19 cellular contexts compared by ENCODE assay signal in genomic region chr2:127658641-127659407, GRCh38. TPM values are rescaled to one million over a fixed set of nuclear protein-coding genes. Genes with fewer than 3 reads are reported as not detected.
A peak's percentile ranks its signal among the peaks of the same experiment; 100 is the strongest.
DNase-seq lines count a peak whose midpoint lies in the region; ATAC-seq, FAIRE-seq and TF ChIP-seq lines count a peak whose summit lies in the region.
"Had no signal": no experiment of that assay in that cellular context is flagged by ENCODE, and none has a peak within 500 bp of the region (broad histone marks: within the 10 kb centered on the region; RNA-seq: fewer than 3 reads in every experiment).

No MANE protein-coding gene starts in this region.

- H3K9me3 ChIP-seq in Peyer's patch (no peaks in the 10 kb centered on the region), H1 (ENCODE audit: insufficient read depth in 2 of 2, low read depth in 1 of 2, low read length in 1 of 2) (no peaks in the 10 kb centered on the region), lower lobe of right lung (no peaks in the 10 kb centered on the region), suprapubic skin (no peaks in the 10 kb centered on the region)
- H3K9me3 ChIP-seq: body of pancreas, neutrophil, vagina had no signal

- H3K79me2 ChIP-seq in H1 (ENCODE audit: control insufficient read depth in 1 of 2, insufficient read depth in 2 of 2, low read length in 2 of 2), result no peaks in the 10 kb centered on the region

- H3K4me1 ChIP-seq in Peyer's patch (peaks cover 0 to 26% (median 0%) of the 10 kb centered on the region in 4 donors), H1 (replicated peaks in 1 of 4; ENCODE audit: control insufficient read depth in 3 of 4, insufficient read depth in 4 of 4, low read length in 3 of 4) (no peaks in the 10 kb centered on the region; a peak in 3 of 7 replicates), lower lobe of right lung (peaks cover 77% of the 10 kb centered on the region), suprapubic skin (peaks cover 39% of the 10 kb centered on the region)
- H3K4me1 ChIP-seq: body of pancreas had no signal

- no peak overlapping the region for H3K56ac ChIP-seq in H1 (replicated peaks; ENCODE audit: insufficient read length, low read depth, low read length)

- H3K27ac ChIP-seq in Peyer's patch, result peak overlapping the region in 3 of 4 donors; percentile 32 to 85 (median 55)
- H3K27ac ChIP-seq in H1 (ENCODE audit: low read depth, low read length), result no peak overlapping the region
- H3K27ac ChIP-seq in lower lobe of right lung, result peak overlapping the region; percentile 79
- peak overlapping the region; percentile 75 for H3K27ac ChIP-seq in suprapubic skin
- H3K27ac ChIP-seq: neutrophil, RWPE1, vagina had no signal

- peaks cover 0 to 1% of the 10 kb centered on the region in 2 experiments for H4K20me1 ChIP-seq in H1 (replicated peaks in 1 of 2; ENCODE audit: control insufficient read depth in 1 of 2, insufficient read depth in 2 of 2, low read length in 2 of 2)

- H3K36me3 ChIP-seq in Peyer's patch (peaks cover 0 to 7% (median 0%) of the 10 kb centered on the region in 3 donors), H1 (ENCODE audit: control insufficient read depth in 2 of 4, insufficient read depth in 4 of 4, low read length in 3 of 4) (no peaks in the 10 kb centered on the region), lower lobe of right lung (peaks cover 40% of the 10 kb centered on the region), suprapubic skin (peaks cover 8% of the 10 kb centered on the region)
- H3K36me3 ChIP-seq: neutrophil, vagina had no signal

- TF ChIP-seq EP300 in H1 (IDR thresholded peaks at IDR 0.05; ENCODE audit: borderline replicate concordance in 1 of 2, low read depth in 2 of 2, low read length in 2 of 2) (no peak), suprapubic skin (IDR thresholded peaks at IDR 0.05) (no peak)

- FAIRE-seq in H1 (lab: Jason Lieb, UNC), result no peak

- DNase-seq in Peyer's patch (peak in 1 of 3 donors; percentile 30), H1 (ENCODE audit: low read depth in 1 of 2, low spot score in 2 of 2) (no peak), lower lobe of right lung (peak; percentile 24), suprapubic skin (ENCODE audit: low spot score in 2 of 2) (peak in 1 of 2 donors; percentile 49), HPDE6-E6E7 (ENCODE audit: extremely low spot score) (no peak), MV-4-11 (lab: John Stamatoyannopoulos, UW) (no peak), NCI-H2196 treated with DMSO at 0.1 percent for 48 hours (lab: John Stamatoyannopoulos, UW; ENCODE audit: unreplicated experiment) (no peak)
- DNase-seq: activated CD4-positive, alpha-beta T cell treated with anti-CD3 and anti-CD28 coated beads for 48 hours; DMS153; effector memory CD8-positive, alpha-beta T cell; kidney glomerular epithelial cell; NCI-H69 had no signal

- no peak for TF ChIP-seq CTCF in Peyer's patch (IDR thresholded peaks at IDR 0.05)
- no peak for TF ChIP-seq CTCF in H1 (IDR thresholded peaks at IDR 0.05; ENCODE audit: control extremely low read depth in 1 of 3, insufficient read depth in 1 of 3, low read depth in 1 of 3, low read length in 3 of 3)
- no peak for TF ChIP-seq CTCF in lower lobe of right lung (IDR thresholded peaks at IDR 0.05)
- no peak for TF ChIP-seq CTCF in suprapubic skin (IDR thresholded peaks at IDR 0.05)

- no peak overlapping the region for H2BK120ac ChIP-seq in H1 (replicated peaks; ENCODE audit: low read depth, low read length)

- intact Hi-C loops in lower lobe of right lung (cut with DNase I), result no loop called here

- TF ChIP-seq POLR2A in Peyer's patch (IDR thresholded peaks at IDR 0.05), result no peak
- TF ChIP-seq POLR2A in H1 (IDR thresholded peaks at IDR 0.05; ENCODE audit: control extremely low read depth in 1 of 2, low read depth in 2 of 2, low read length in 2 of 2), result no peak
- TF ChIP-seq POLR2A in suprapubic skin (IDR thresholded peaks at IDR 0.05), result no peak

- H4K8ac ChIP-seq in H1 (ENCODE audit: extremely low read depth, insufficient read depth, low read length), result no peak overlapping the region

- POLR2A ChIA-PET in H1 (lab: Charles Lee; ENCODE audit: partially characterized antibody), result no interaction called here

- no peak overlapping the region for H2BK20ac ChIP-seq in H1 (ENCODE audit: low read length)

- H2BK5ac ChIP-seq in H1 (ENCODE audit: low read depth, low read length), result no peak overlapping the region

- ATAC-seq in lower lobe of right lung (no peak), esophagus mucosa (no peak)
- ATAC-seq: effector memory CD8-positive, alpha-beta T cell; HCT116 had no signal

- WGBS in H1 (ENCODE audit: extremely low coverage in 1 of 2, insufficient coverage in 1 of 2, insufficient read length in 1 of 2, insufficient replicate concordance in 2 of 2, low coverage in 1 of 2, low lambda C conversion rate in 2 of 2, missing lambda C conversion rate in 1 of 2), 2 experiments, result 91% methylated on average over 17 of the region's 20 CpGs; no CpG with 5 or more reads in 1 of the 2 experiments
- 82% methylated on average over 12 of the region's 20 CpGs for WGBS in suprapubic skin

- H2BK15ac ChIP-seq in H1 (ENCODE audit: low read length), result no peak overlapping the region

- no peak overlapping the region for H3K23ac ChIP-seq in H1 (ENCODE audit: insufficient read length)

- H3K4me2 ChIP-seq in H1 (ENCODE audit: insufficient read depth in 1 of 2, low read depth in 2 of 2, low read length in 2 of 2), result no peak overlapping the region

- H4K5ac ChIP-seq in H1 (ENCODE audit: insufficient read length, low read depth, low read length), result no peak overlapping the region

- H3K4ac ChIP-seq in H1 (replicated peaks; ENCODE audit: insufficient read length, low read depth, low read length), result no peak overlapping the region

- H3K4me3 ChIP-seq in Peyer's patch (no peak overlapping the region), H1 (ENCODE audit: extremely low read depth in 1 of 4, insufficient read depth in 2 of 4, low read depth in 3 of 4, low read length in 4 of 4) (no peak overlapping the region), lower lobe of right lung (no peak overlapping the region), suprapubic skin (no peak overlapping the region)
- H3K4me3 ChIP-seq: body of pancreas, vagina had no signal

- no peaks in the 10 kb centered on the region; the same call in 1 of the 2 replicates for H3K23me2 ChIP-seq in H1 (ENCODE audit: low read depth, low read length)

- no peak overlapping the region for H3K9ac ChIP-seq in H1 (replicated peaks in 1 of 4; ENCODE audit: extremely low read depth in 1 of 4, low read depth in 3 of 4, low read length in 3 of 4)

- TF ChIP-seq RAD21 in H1 (IDR thresholded peaks at IDR 0.05 in 1 of 2, conservative IDR thresholded peaks at IDR 0.05 in 1 of 2; ENCODE audit: low read depth in 2 of 2, low read length in 2 of 2), result no peak

- no peak overlapping the region for H4K91ac ChIP-seq in H1 (replicated peaks; ENCODE audit: insufficient read length, low read length)

- no peaks in the 10 kb centered on the region for H3K79me1 ChIP-seq in H1 (ENCODE audit: low read depth, low read length)

- CTCF ChIA-PET in H1 (lab: Charles Lee; ENCODE audit: partially characterized antibody), result no interaction called here

- H2AK5ac ChIP-seq in H1 (ENCODE audit: low read depth, low read length), result no peak overlapping the region

- H3K14ac ChIP-seq in H1 (ENCODE audit: insufficient read length), result no peak overlapping the region

- H2BK12ac ChIP-seq in H1 (ENCODE audit: low read depth, low read length), result no peak overlapping the region

- H3K18ac ChIP-seq in H1 (ENCODE audit: extremely low read depth, low read length), result no peak overlapping the region; the same call in 1 of the 2 replicates

- no peak overlapping the region for H2AFZ ChIP-seq in H1 (ENCODE audit: low read length)

- H3K27me3 ChIP-seq in Peyer's patch (no peaks in the 10 kb centered on the region), H1 (replicated peaks in 1 of 4; ENCODE audit: control insufficient read depth in 3 of 4, extremely low read depth in 1 of 4, insufficient read depth in 3 of 4, low read length in 3 of 4) (peaks cover 1 to 11% (median 7%) of the 10 kb centered on the region in 4 experiments; a peak in 6 of 7 replicates), lower lobe of right lung (ENCODE audit: low read depth) (no peaks in the 10 kb centered on the region), suprapubic skin (no peaks in the 10 kb centered on the region)
- H3K27me3 ChIP-seq: vagina had no signal

RNA-seq across cellular contexts. Expression of gene GPR17, which starts 12.9 kb away (rescaled TPM):
- total RNA-seq in Peyer's patch (not detected), lower lobe of right lung (0.18 TPM), suprapubic skin (under 1 TPM in 2 of 4 donors, not detected in 2; 0.48 to 0.52 TPM), esophagus mucosa (not detected)
- total RNA-seq in H1 (2021; fragmentation: NEBNext Ultra II Directional; extraction: Animal tissue kit (Norgen Biotek cat#: 25700)), result not detected in 2 replicates
- 0.03 TPM in 2 replicates for polyA plus RNA-seq in H1 (2011; rRNA removed)
- polyA plus RNA-seq in H1 (2011; cell fraction: cytosol; rRNA removed), result not detected
- polyA plus RNA-seq in H1 (2011; cell fraction: nucleus; rRNA removed), result 0.13 TPM
- 0.14 to 0.90 TPM (median 0.59 TPM) in 3 of 4 replicates, not detected in the other for polyA plus RNA-seq in H1 (2012, experiment 1 of 2)
- 0.09 TPM for polyA plus RNA-seq in H1 (2012, experiment 2 of 2)
- polyA plus RNA-seq in H1 (2013, experiment 1 of 2), result not detected
- polyA plus RNA-seq in H1 (2013, experiment 2 of 2), result not detected
- not detected in 2 replicates for polyA minus RNA-seq in H1 (2011; rRNA and poly(A)+ RNA removed)
- polyA minus RNA-seq in H1 (2011; cell fraction: cytosol; rRNA and poly(A)+ RNA removed), result not detected
- not detected for polyA minus RNA-seq in H1 (2011; cell fraction: nucleus; rRNA and poly(A)+ RNA removed)
- total RNA-seq: B cell, vagina had no signal

RNA-seq across cellular contexts. Expression of gene LIMS2, which starts 16.5 kb away (rescaled TPM):
- total RNA-seq in Peyer's patch (10 to 100 TPM in 3 of 4 donors, 1 to 10 TPM in 1; 7.7 to 95.7 (median 21.9) TPM), lower lobe of right lung (148 TPM), suprapubic skin (10 to 100 TPM in 2 of 4 donors, 1 to 10 TPM in 2; 9.2 to 40.0 (median 15.4) TPM), esophagus mucosa (6.0 TPM)
- total RNA-seq in H1 (2021; fragmentation: NEBNext Ultra II Directional; extraction: Animal tissue kit (Norgen Biotek cat#: 25700)), result 4.8 and 4.9 TPM in 2 replicates
- polyA plus RNA-seq in H1 (2011; rRNA removed), result 3.3 and 5.1 TPM in 2 replicates
- 2.4 TPM for polyA plus RNA-seq in H1 (2011; cell fraction: cytosol; rRNA removed)
- 5.6 TPM for polyA plus RNA-seq in H1 (2011; cell fraction: nucleus; rRNA removed)
- polyA plus RNA-seq in H1 (2012, experiment 1 of 2), result 2.7 to 3.7 TPM (median 3.6 TPM) in 4 replicates
- 5.1 TPM for polyA plus RNA-seq in H1 (2012, experiment 2 of 2)
- polyA plus RNA-seq in H1 (2013, experiment 1 of 2), result 3.6 TPM
- polyA plus RNA-seq in H1 (2013, experiment 2 of 2), result 3.8 TPM
- 0.90 and 1.2 TPM in 2 replicates for polyA minus RNA-seq in H1 (2011; rRNA and poly(A)+ RNA removed)
- 1.5 TPM for polyA minus RNA-seq in H1 (2011; cell fraction: cytosol; rRNA and poly(A)+ RNA removed)
- polyA minus RNA-seq in H1 (2011; cell fraction: nucleus; rRNA and poly(A)+ RNA removed), result 2.3 TPM

RNA-seq across cellular contexts. Expression of gene SFT2D3, which starts 42.5 kb away (rescaled TPM):
- total RNA-seq in Peyer's patch, result 10 to 100 TPM in 1 of 4 donors, 1 to 10 TPM in 3; 5.8 to 12.4 (median 8.8) TPM
- 7.1 and 7.3 TPM in 2 replicates for total RNA-seq in H1 (2021; fragmentation: NEBNext Ultra II Directional; extraction: Animal tissue kit (Norgen Biotek cat#: 25700))
- 7.3 and 10.3 TPM in 2 replicates for polyA plus RNA-seq in H1 (2011; rRNA removed)
- 11.5 TPM for polyA plus RNA-seq in H1 (2011; cell fraction: cytosol; rRNA removed)
- 5.6 TPM for polyA plus RNA-seq in H1 (2011; cell fraction: nucleus; rRNA removed)
- polyA plus RNA-seq in H1 (2012, experiment 1 of 2), result not detected in 4 replicates
- 5.5 TPM for polyA plus RNA-seq in H1 (2012, experiment 2 of 2)
- 11.1 TPM for polyA plus RNA-seq in H1 (2013, experiment 1 of 2)
- 10.8 TPM for polyA plus RNA-seq in H1 (2013, experiment 2 of 2)
- 5.5 and 5.6 TPM in 2 replicates for polyA minus RNA-seq in H1 (2011; rRNA and poly(A)+ RNA removed)
- polyA minus RNA-seq in H1 (2011; cell fraction: cytosol; rRNA and poly(A)+ RNA removed), result 5.8 TPM
- 9.4 TPM for polyA minus RNA-seq in H1 (2011; cell fraction: nucleus; rRNA and poly(A)+ RNA removed)
- total RNA-seq in lower lobe of right lung, result 7.4 TPM
- total RNA-seq in suprapubic skin, result 10 to 100 TPM; 10.2 to 15.9 (median 12.2) TPM
- 3.6 TPM for total RNA-seq in esophagus mucosa
